Comparison of ENCODE assay signal across 1 cellular context in genomic region chr1:95233737-95234493, GRCh38.
TF ChIP-seq lines count a peak whose summit lies in the region.

Gene RWDD3 (plus strand): TSS chr1:95234210. CDS start chr1:95234231, 21 bp downstream.

TF ChIP-seq in HepG2, 621 proteins besides CTCF, POLR2A, EP300 and RAD21 (continued from another document and continues in another):
- TF ChIP-seq KIAA2018 (CRISPR knock-in tag; IDR thresholded peaks at IDR 0.05; ENCODE audit: borderline replicate concordance) = no peak
- TF ChIP-seq ZNF282 (IDR thresholded peaks at IDR 0.05; ENCODE audit: partially characterized antibody) = no peak
- no peak for TF ChIP-seq ZKSCAN1 (IDR thresholded peaks at IDR 0.05; ENCODE audit: low read length)
- TF ChIP-seq SNAPC4 (CRISPR knock-in tag; IDR thresholded peaks at IDR 0.05) = no peak
- no peak for TF ChIP-seq ELK4 (CRISPR knock-in tag; IDR thresholded peaks at IDR 0.05; ENCODE audit: borderline replicate concordance)
- TF ChIP-seq DR1 (CRISPR knock-in tag; IDR thresholded peaks at IDR 0.05) = peak; percentile 36; the same call in 1 of the 2 replicates
- no peak for TF ChIP-seq MZF1 (CRISPR knock-in tag; IDR thresholded peaks at IDR 0.05; ENCODE audit: borderline replicate concordance)
- TF ChIP-seq STAG1 (CRISPR knock-in tag; IDR thresholded peaks at IDR 0.05) = peak; percentile 81
- no peak for TF ChIP-seq ZNF674 (CRISPR knock-in tag; IDR thresholded peaks at IDR 0.05; ENCODE audit: low read depth)
- no peak for TF ChIP-seq ZNF720 (CRISPR knock-in tag; IDR thresholded peaks at IDR 0.05)
- TF ChIP-seq ZNF281 (CRISPR knock-in tag; IDR thresholded peaks at IDR 0.05; ENCODE audit: borderline replicate concordance) = peak; percentile 58; the same call in 1 of the 2 replicates
- no peak; the same call in 1 of the 2 replicates for TF ChIP-seq ZNF280B (CRISPR knock-in tag; IDR thresholded peaks at IDR 0.05; ENCODE audit: borderline replicate concordance)
- TF ChIP-seq CC2D1A (CRISPR knock-in tag; IDR thresholded peaks at IDR 0.05) = no peak
- peak; percentile 72 for TF ChIP-seq GATAD1 (CRISPR knock-in tag; IDR thresholded peaks at IDR 0.05)
- peak; percentile 87 for TF ChIP-seq JARID2 (CRISPR knock-in tag; IDR thresholded peaks at IDR 0.05; ENCODE audit: insufficient replicate concordance)
- peak; percentile 24; the same call in 1 of the 2 replicates for TF ChIP-seq ZNF335 (CRISPR knock-in tag; IDR thresholded peaks at IDR 0.05)
- no peak for TF ChIP-seq NFYB (CRISPR knock-in tag; IDR thresholded peaks at IDR 0.05)
- TF ChIP-seq TOE1 (CRISPR knock-in tag; IDR thresholded peaks at IDR 0.05) = 0 out of 2 replicates have a peak, but pooled peaks have one; percentile 56
- no peak for TF ChIP-seq ZNF180 (CRISPR knock-in tag; IDR thresholded peaks at IDR 0.05; ENCODE audit: borderline replicate concordance, low read depth)
- TF ChIP-seq ZNF703 (CRISPR knock-in tag; IDR thresholded peaks at IDR 0.05; ENCODE audit: borderline replicate concordance) = no peak
- TF ChIP-seq SKI (IDR thresholded peaks at IDR 0.05; ENCODE audit: partially characterized antibody) = peak; percentile 65
- no peak; the same call in 1 of the 2 replicates for TF ChIP-seq PAXIP1 (CRISPR knock-in tag; conservative IDR thresholded peaks at IDR 0.05)
- no peak for TF ChIP-seq ZNF740 (CRISPR knock-in tag; IDR thresholded peaks at IDR 0.05)
- peak; percentile 8; the same call in 1 of the 2 replicates for TF ChIP-seq SRY (CRISPR knock-in tag; IDR thresholded peaks at IDR 0.05)
- peak; percentile 80; the same call in 1 of the 2 replicates for TF ChIP-seq HBP1 (CRISPR knock-in tag; IDR thresholded peaks at IDR 0.05; ENCODE audit: low read depth)
